37 cellular contexts compared by ENCODE assay signal in genomic region chr21:28804089-28804670, GRCh38.
DNase-seq lines count a peak whose midpoint lies in the region; ATAC-seq, FAIRE-seq and TF ChIP-seq lines count a peak whose summit lies in the region.
"Had no signal": no experiment of that assay in that cellular context is flagged by ENCODE, and none has a peak within 500 bp of the region (broad histone marks: within the 10 kb centered on the region; RNA-seq: fewer than 3 reads in every experiment).

No MANE protein-coding gene starts in this region.

- H3K27me3 Mint-ChIP-seq in osteocyte (ENCODE audit: unreplicated experiment) = no peaks in the 10 kb centered on the region
- H3K27me3 Mint-ChIP-seq: activated CD8-positive, alpha-beta memory T cell treated with anti-CD3 and anti-CD28 coated beads, Interleukin-2, amount 10 ng/mL, durations not matched to agents 7 days and 5 days; activated naive CD8-positive, alpha-beta T cell treated with anti-CD3 and anti-CD28 coated beads for 36 hours; effector memory CD8-positive, alpha-beta T cell; stimulated activated naive CD8-positive, alpha-beta T cell treated with anti-CD3 and anti-CD28 coated beads, Interleukin-15, amount 100 ng/mL, for 72 hours; T-helper 17 cell; type B pancreatic cell had no signal

- peak; percentile 64 for FAIRE-seq in G401.6 (lab: Jason Lieb, UNC)
- FAIRE-seq: A549, GM18507, H1, TTC549 had no signal

- no peak overlapping the region for H3K27ac Mint-ChIP-seq in osteocyte (ENCODE audit: unreplicated experiment)
- H3K27ac Mint-ChIP-seq: activated CD8-positive, alpha-beta memory T cell treated with anti-CD3 and anti-CD28 coated beads, Interleukin-2, amount 10 ng/mL, durations not matched to agents 7 days and 5 days; activated naive CD8-positive, alpha-beta T cell treated with anti-CD3 and anti-CD28 coated beads for 36 hours; CD4-positive, CD25-positive, alpha-beta regulatory T cell; HFFc6; stimulated activated naive CD8-positive, alpha-beta T cell treated with anti-CD3 and anti-CD28 coated beads, Interleukin-15, amount 100 ng/mL, for 72 hours; T-helper 17 cell; type B pancreatic cell had no signal

- H3K9me3 Mint-ChIP-seq in osteocyte (ENCODE audit: unreplicated experiment) = peaks cover 11% of the 10 kb centered on the region
- H3K9me3 Mint-ChIP-seq: effector memory CD8-positive, alpha-beta T cell; type B pancreatic cell had no signal

- no peak overlapping the region for H3K4me3 Mint-ChIP-seq in osteocyte (ENCODE audit: unreplicated experiment)
- H3K4me3 Mint-ChIP-seq: activated CD8-positive, alpha-beta memory T cell treated with anti-CD3 and anti-CD28 coated beads, Interleukin-2, amount 10 ng/mL, durations not matched to agents 7 days and 5 days; activated naive CD8-positive, alpha-beta T cell treated with anti-CD3 and anti-CD28 coated beads for 36 hours; activated T-cell treated with anti-CD3 and anti-CD28 coated beads, Interleukin-2, amount 50 U/mL, for 4 hours; CD4-positive, CD25-positive, alpha-beta regulatory T cell; effector memory CD8-positive, alpha-beta T cell; HFFc6; stimulated activated naive CD8-positive, alpha-beta T cell treated with anti-CD3 and anti-CD28 coated beads, Interleukin-15, amount 100 ng/mL, for 72 hours; T-helper 17 cell; type B pancreatic cell had no signal

- peaks cover 2% of the 10 kb centered on the region for H3K36me3 Mint-ChIP-seq in osteocyte (ENCODE audit: unreplicated experiment)
- H3K36me3 Mint-ChIP-seq: type B pancreatic cell had no signal

- H3K4me3 ChIP-seq in ascending aorta = no peak overlapping the region
- H3K4me3 ChIP-seq in right atrium auricular region = no peak overlapping the region
- H3K4me3 ChIP-seq in thoracic aorta = no peak overlapping the region
- H3K4me3 ChIP-seq: A549, gastrocnemius medialis, sigmoid colon, SK-N-MC had no signal

- no peaks in the 10 kb centered on the region for H3K27me3 ChIP-seq in ascending aorta
- no peaks in the 10 kb centered on the region for H3K27me3 ChIP-seq in right atrium auricular region
- H3K27me3 ChIP-seq in thoracic aorta (replicated peaks; ENCODE audit: insufficient read depth) = no peaks in the 10 kb centered on the region
- H3K27me3 ChIP-seq: gastrocnemius medialis, sigmoid colon had no signal

- H3K4me1 ChIP-seq in ascending aorta (peaks cover 14 to 38% of the 10 kb centered on the region in 2 donors), right atrium auricular region (peaks cover 0 to 17% of the 10 kb centered on the region in 2 donors), thoracic aorta (ENCODE audit: control insufficient read depth in 1 of 2, low read depth in 2 of 2) (peaks cover 29 to 57% of the 10 kb centered on the region in 2 donors)
- H3K4me1 ChIP-seq: A549 had no signal

- TF ChIP-seq CTCF in ascending aorta (IDR thresholded peaks at IDR 0.05) (no peak), right atrium auricular region (IDR thresholded peaks at IDR 0.05) (no peak), thoracic aorta (IDR thresholded peaks at IDR 0.05) (no peak), osteocyte (IDR thresholded peaks at IDR 0.05) (no peak)

- H3K9me3 ChIP-seq in ascending aorta (peaks cover 13% of the 10 kb centered on the region in 2 donors), right atrium auricular region (peaks cover 0 to 11% of the 10 kb centered on the region in 2 donors), thoracic aorta (peaks cover 2% of the 10 kb centered on the region)
- H3K9me3 ChIP-seq: A549, gastrocnemius medialis had no signal

- no peak for ATAC-seq in thoracic aorta (ENCODE audit: insufficient number of reproducible peaks, low FRiP score, low read depth)
- no peak for ATAC-seq in GM19452 (IDR thresholded peaks at IDR 0.05; ENCODE audit: unreplicated experiment)
- ATAC-seq: A549; activated CD8-positive, alpha-beta memory T cell treated with anti-CD3 and anti-CD28 coated beads, Interleukin-2, amount 10 ng/mL, durations not matched to agents 7 days and 5 days; activated T-cell treated with anti-CD3 and anti-CD28 coated beads, Interleukin-2, amount 50 U/mL, for 4 hours; effector memory CD8-positive, alpha-beta T cell; gastrocnemius medialis; left colon; stimulated activated naive CD8-positive, alpha-beta T cell treated with anti-CD3 and anti-CD28 coated beads, Interleukin-15, amount 100 ng/mL, for 72 hours; T-helper 17 cell had no signal

- intact Hi-C loops in ascending aorta (cut with DNase I) = loop anchor here (2.0 to 10.0 kb wide), 3 partner anchors 31 to 1959 kb away; partner anchors contain the start of gene ADAMTS1

- H3K27ac ChIP-seq in ascending aorta = peak overlapping the region; percentile 80 to 86
- peak overlapping the region; percentile 43 to 44 for H3K27ac ChIP-seq in right atrium auricular region
- peak overlapping the region; percentile 79 to 80 for H3K27ac ChIP-seq in thoracic aorta
- H3K27ac ChIP-seq: A549, SK-N-MC had no signal

- DNase-seq in ascending aorta (ENCODE audit: low spot score in 2 of 2) = no peak
- DNase-seq in right atrium auricular region (ENCODE audit: low spot score) = no peak
- DNase-seq in thoracic aorta (ENCODE audit: low spot score) = no peak
- no peak for DNase-seq in AG08395 (ENCODE audit: low spot score)
- no peak for DNase-seq in foreskin melanocyte
- no peak for DNase-seq in osteocyte (ENCODE audit: extremely low spot score, unreplicated experiment)
- DNase-seq: activated CD8-positive, alpha-beta memory T cell treated with anti-CD3 and anti-CD28 coated beads, Interleukin-2, amount 10 ng/mL, durations not matched to agents 7 days and 5 days; activated gamma-delta T cell; activated naive CD8-positive, alpha-beta T cell treated with anti-CD3 and anti-CD28 coated beads for 36 hours; activated T-cell treated with anti-CD3 and anti-CD28 coated beads, Interleukin-2, amount 50 U/mL, for 4 hours; AML-193; Calu3; caudate nucleus; CD4-positive, CD25-positive, alpha-beta regulatory T cell; DND-41; effector memory CD8-positive, alpha-beta T cell; gastrocnemius medialis; HFFc6; immature natural killer cell; left colon; mesendoderm; NCI-H1092; NCI-H1694 treated with DMSO at 0.1 percent for 48 hours; NCI-H446; sigmoid colon; stimulated activated CD4-positive, alpha-beta T cell treated with anti-CD3 and anti-CD28 coated beads, Interleukin-12 subunit alpha, Interleukin-12 subunit beta, amount 100 ng/mL, for 4 hours; stimulated activated CD4-positive, alpha-beta T cell treated with anti-CD3 and anti-CD28 coated beads, Interleukin-2, amount 100 ng/mL, for 48 hours; stimulated activated naive CD8-positive, alpha-beta T cell treated with anti-CD3 and anti-CD28 coated beads, Interleukin-15, amount 100 ng/mL, for 72 hours; T-helper 17 cell had no signal

- H3K36me3 ChIP-seq in ascending aorta (no peaks in the 10 kb centered on the region), right atrium auricular region (no peaks in the 10 kb centered on the region), thoracic aorta (no peaks in the 10 kb centered on the region)
- H3K36me3 ChIP-seq: gastrocnemius medialis, sigmoid colon had no signal

- peaks cover 22% of the 10 kb centered on the region for H3K4me1 Mint-ChIP-seq in osteocyte (ENCODE audit: unreplicated experiment)
- H3K4me1 Mint-ChIP-seq: activated CD8-positive, alpha-beta memory T cell treated with anti-CD3 and anti-CD28 coated beads, Interleukin-2, amount 10 ng/mL, durations not matched to agents 7 days and 5 days; activated naive CD8-positive, alpha-beta T cell treated with anti-CD3 and anti-CD28 coated beads for 36 hours; stimulated activated naive CD8-positive, alpha-beta T cell treated with anti-CD3 and anti-CD28 coated beads, Interleukin-15, amount 100 ng/mL, for 72 hours had no signal
